Comparison of ENCODE assay signal across 8 cellular contexts in the genomic region with DNA sequence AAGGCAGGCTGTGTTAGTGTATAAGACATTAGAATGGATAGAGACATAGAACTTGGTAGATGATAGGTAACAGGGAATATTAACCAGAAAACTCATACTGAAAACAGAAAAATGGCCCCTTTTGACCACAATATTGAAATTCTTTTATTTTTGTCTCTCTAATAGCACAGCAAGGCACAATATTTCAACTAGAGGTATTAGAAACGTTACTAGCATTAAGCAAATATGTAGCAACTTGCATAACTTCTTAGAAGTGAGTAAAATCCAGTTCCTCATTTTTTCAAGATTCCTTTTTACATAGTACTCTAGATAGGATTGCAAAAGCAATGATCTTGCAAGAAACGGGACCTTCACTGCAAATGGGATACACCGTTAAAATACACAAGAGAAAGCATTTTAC.
A peak's percentile ranks its signal among the peaks of the same experiment; 100 is the strongest.
DNase-seq lines count a peak whose midpoint lies in the region; ATAC-seq and TF ChIP-seq lines count a peak whose summit lies in the region.

No MANE protein-coding gene starts in this region.

- H3K36me3 ChIP-seq in osteoblast (ENCODE audit: insufficient read depth, low read length) = no peaks in the 10 kb centered on the region

- peak overlapping the region; percentile 2 for H3K27ac ChIP-seq in osteoblast (ENCODE audit: low read depth, low read length)

- H3K27ac Mint-ChIP-seq in activated naive CD4-positive, alpha-beta T cell treated with anti-CD3 and anti-CD28 coated beads for 36 hours = no peak overlapping the region
- H3K27ac Mint-ChIP-seq in mesothelial cell of epicardium (no peak overlapping the region), endothelial cell (ENCODE audit: unreplicated experiment) (no peak overlapping the region)

- no peak overlapping the region for H2AFZ ChIP-seq in osteoblast (ENCODE audit: low read length)

- no peaks in the 10 kb centered on the region for H3K9me3 ChIP-seq in osteoblast (ENCODE audit: low read depth, low read length)

- peaks cover 13% of the 10 kb centered on the region for H3K4me1 ChIP-seq in osteoblast (ENCODE audit: insufficient read depth, low read length)

- no peaks in the 10 kb centered on the region for H3K9me3 Mint-ChIP-seq in activated naive CD4-positive, alpha-beta T cell treated with anti-CD3 and anti-CD28 coated beads for 36 hours
- peaks cover 14% of the 10 kb centered on the region for H3K9me3 Mint-ChIP-seq in mesothelial cell of epicardium
- H3K9me3 Mint-ChIP-seq in endothelial cell (ENCODE audit: unreplicated experiment) = no peaks in the 10 kb centered on the region

- no peaks in the 10 kb centered on the region for H3K27me3 ChIP-seq in osteoblast (ENCODE audit: insufficient read depth, low read length)

- intact Hi-C loops in activated naive CD4-positive, alpha-beta T cell treated with anti-CD3 and anti-CD28 coated beads for 36 hours (cut with micrococcal nuclease) = no loop called here

- no peaks in the 10 kb centered on the region for H4K20me1 ChIP-seq in osteoblast (ENCODE audit: insufficient read depth, low read length)

- no peaks in the 10 kb centered on the region for H3K79me2 ChIP-seq in osteoblast (ENCODE audit: insufficient read depth, low read length)

- TF ChIP-seq CTCF in osteoblast (IDR thresholded peaks at IDR 0.05; ENCODE audit: extremely low read depth, low read depth, low read length) = no peak
- no peak for TF ChIP-seq CTCF in mesothelial cell of epicardium (IDR thresholded peaks at IDR 0.05; ENCODE audit: unreplicated experiment)
- TF ChIP-seq CTCF in endothelial cell (IDR thresholded peaks at IDR 0.05; ENCODE audit: unreplicated experiment) = no peak

- H3K27me3 Mint-ChIP-seq in activated naive CD4-positive, alpha-beta T cell treated with anti-CD3 and anti-CD28 coated beads for 36 hours (ENCODE audit: low read depth) = peaks cover 6% of the 10 kb centered on the region
- H3K27me3 Mint-ChIP-seq in mesothelial cell of epicardium (ENCODE audit: low read depth) (no peaks in the 10 kb centered on the region), endothelial cell (ENCODE audit: unreplicated experiment) (peaks cover 4% of the 10 kb centered on the region)

- ATAC-seq in GM18909 (IDR thresholded peaks at IDR 0.05; ENCODE audit: poor library complexity, unreplicated experiment) (peak; percentile 53), HG02870 (IDR thresholded peaks at IDR 0.05; ENCODE audit: unreplicated experiment) (peak; percentile 58)

- no peaks in the 10 kb centered on the region for H3K4me1 Mint-ChIP-seq in activated naive CD4-positive, alpha-beta T cell treated with anti-CD3 and anti-CD28 coated beads for 36 hours (ENCODE audit: low read depth)
- peaks cover 21% of the 10 kb centered on the region for H3K4me1 Mint-ChIP-seq in mesothelial cell of epicardium
- H3K4me1 Mint-ChIP-seq in endothelial cell (ENCODE audit: unreplicated experiment) = no peaks in the 10 kb centered on the region

- DNase-seq in NOMO-1 treated with DMSO at 0.1 percent for 48 hours (lab: John Stamatoyannopoulos, UW; ENCODE audit: unreplicated experiment) (peak; percentile 95), osteoblast (ENCODE audit: insufficient read length, low spot score, missing footprints) (no peak), epidermal melanocyte (ENCODE audit: insufficient read length, low spot score) (no peak), mesothelial cell of epicardium (ENCODE audit: low spot score in 2 of 2, unreplicated experiment in 2 of 2) (no peak), endothelial cell (ENCODE audit: low spot score) (no peak)
- DNase-seq in activated naive CD4-positive, alpha-beta T cell treated with anti-CD3 and anti-CD28 coated beads for 36 hours = no peak

- H3K4me2 ChIP-seq in osteoblast (ENCODE audit: insufficient read depth, low read length) = peak overlapping the region; percentile 49

- no peaks in the 10 kb centered on the region for H3K36me3 Mint-ChIP-seq in activated naive CD4-positive, alpha-beta T cell treated with anti-CD3 and anti-CD28 coated beads for 36 hours (ENCODE audit: low read depth)
- H3K36me3 Mint-ChIP-seq in mesothelial cell of epicardium (no peaks in the 10 kb centered on the region), endothelial cell (ENCODE audit: low read depth, unreplicated experiment) (no peaks in the 10 kb centered on the region)

- H3K4me3 ChIP-seq in osteoblast (ENCODE audit: insufficient read depth, low read length) = no peak overlapping the region

- H3K4me3 Mint-ChIP-seq in activated naive CD4-positive, alpha-beta T cell treated with anti-CD3 and anti-CD28 coated beads for 36 hours = no peak overlapping the region
- H3K4me3 Mint-ChIP-seq in mesothelial cell of epicardium (no peak overlapping the region), endothelial cell (ENCODE audit: unreplicated experiment) (no peak overlapping the region)

- CTCF ChIA-PET in activated naive CD4-positive, alpha-beta T cell treated with anti-CD3 and anti-CD28 coated beads for 36 hours (lab: Charles Lee) = no interaction called here
